Comparison of ENCODE assay signal across 22 cellular contexts in genomic region chr5:128350705-128351104, GRCh38.
A peak's percentile ranks its signal among the peaks of the same experiment; 100 is the strongest.
DNase-seq lines count a peak whose midpoint lies in the region; ATAC-seq, FAIRE-seq and TF ChIP-seq lines count a peak whose summit lies in the region.
"Had no signal": no experiment of that assay in that cellular context is flagged by ENCODE, and none has a peak within 500 bp of the region (broad histone marks: within the 10 kb centered on the region; RNA-seq: fewer than 3 reads in every experiment).

No MANE protein-coding gene starts in this region.

- ATAC-seq in A549 (peak; percentile 30 to 54; a peak in 3 of 6 replicates), WTC11 (peak; percentile 46; the same call in 1 of the 2 replicates), HG03378 (IDR thresholded peaks at IDR 0.05; ENCODE audit: unreplicated experiment) (no peak)
- ATAC-seq: GM12878, Right ventricle myocardium inferior, T-helper 17 cell had no signal

- H3K36me3 Mint-ChIP-seq in WTC11, result peaks cover 12% of the 10 kb centered on the region

- TF ChIP-seq RAD21 in A549 (conservative IDR thresholded peaks at IDR 0.05 in 1 of 2, IDR thresholded peaks at IDR 0.05 in 1 of 2), result no peak

- no peaks in the 10 kb centered on the region for H3K36me3 ChIP-seq in GM06990 (ENCODE audit: control insufficient read depth, insufficient read depth, low read length)
- H3K36me3 ChIP-seq: BE2C, SJSA1 had no signal

- no peak for FAIRE-seq in A549 (lab: Jason Lieb, UNC)
- FAIRE-seq: GM12878, RCC 7860 had no signal

- H3K27me3 ChIP-seq in GM06990 (replicated peaks; ENCODE audit: control insufficient read depth, insufficient read depth, low read length), result no peaks in the 10 kb centered on the region
- H3K27me3 ChIP-seq: BE2C, SJSA1 had no signal

- CTCF ChIA-PET in A549 (lab: Yijun Ruan, JAX) (interaction anchor here (1.6 kb wide), 1 partner anchor 71 kb away, joined by 3 read pairs; no protein-coding TSS in a partner anchor), WTC11 (lab: Charles Lee) (no interaction called here)

- H3K4me3 ChIP-seq in A549, result no peak overlapping the region
- no peak overlapping the region for H3K4me3 ChIP-seq in GM06990 (replicated peaks; ENCODE audit: low read depth, low read length)
- H3K4me3 ChIP-seq: GM12878, HAP-1, SJSA1 had no signal

- H3K4me3 Mint-ChIP-seq in WTC11, result no peak overlapping the region
- H3K4me3 Mint-ChIP-seq: CD4-positive, alpha-beta T cell; T-helper 17 cell had no signal

- no peaks in the 10 kb centered on the region for H3K27me3 Mint-ChIP-seq in WTC11 (ENCODE audit: low read depth)
- H3K27me3 Mint-ChIP-seq: CD4-positive, alpha-beta T cell; T-helper 17 cell had no signal

- H3K27ac ChIP-seq in A549, result no peak overlapping the region
- H3K27ac ChIP-seq: KMS-11, SJSA1 had no signal

- POLR2A ChIA-PET in A549 (lab: Yijun Ruan, JAX) (no interaction called here), WTC11 (lab: Charles Lee) (no interaction called here)

- TF ChIP-seq POLR2A in A549 (IDR thresholded peaks at IDR 0.05; ENCODE audit: low read length), result no peak

- TF ChIP-seq EP300 in A549 (IDR thresholded peaks at IDR 0.05), result no peak

- WGBS in A549 (ENCODE audit: missing lambda C conversion rate), result 81% methylated on average over 5 of the region's 5 CpGs

- H3K4me1 Mint-ChIP-seq in WTC11, result peaks cover 10% of the 10 kb centered on the region
- H3K4me1 Mint-ChIP-seq: T-helper 17 cell had no signal

- H3K9me3 ChIP-seq in A549, result no peaks in the 10 kb centered on the region
- H3K9me3 ChIP-seq: BE2C, HAP-1, SJSA1 had no signal

- H3K27ac Mint-ChIP-seq in WTC11, result no peak overlapping the region
- H3K27ac Mint-ChIP-seq: CD4-positive, alpha-beta T cell; T-helper 17 cell had no signal

- DNase-seq in A549 (ENCODE audit: low read depth in 1 of 2, low spot score in 1 of 2), result no peak
- DNase-seq in GM06990 (ENCODE audit: extremely low read depth, insufficient read length), result no peak
- DNase-seq in NCI-H146 treated with DMSO at 0.1 percent for 48 hours (lab: John Stamatoyannopoulos, UW; ENCODE audit: unreplicated experiment), result peak; percentile 14
- no peak for DNase-seq in WTC11 (ENCODE audit: low spot score)
- DNase-seq in NOMO-1 treated with dmso at 0.1 percent for 144 hours (lab: John Stamatoyannopoulos, UW; ENCODE audit: unreplicated experiment), result no peak
- no peak for DNase-seq in NCI-H2107 (lab: John Stamatoyannopoulos, UW)
- DNase-seq: BE2C; CD4-positive, alpha-beta T cell; COR-L47; DMS79; NCI-H1417; NCI-H748 treated with DMSO at 0.1 percent for 48 hours; OCI-M1; SW 1271; T-helper 17 cell had no signal

- TF ChIP-seq CTCF in A549 (IDR thresholded peaks at IDR 0.05), result no peak
- peak; percentile 9 for TF ChIP-seq CTCF in GM06990 (IDR thresholded peaks at IDR 0.05; ENCODE audit: insufficient read depth, low read length, poor library complexity, severe bottlenecking)
- TF ChIP-seq CTCF in WTC11 (IDR thresholded peaks at IDR 0.05), result no peak

- H3K9me3 Mint-ChIP-seq in WTC11, result no peaks in the 10 kb centered on the region
- H3K9me3 Mint-ChIP-seq: CD4-positive, alpha-beta T cell had no signal

- H3K4me1 ChIP-seq in A549, result peaks cover 9% of the 10 kb centered on the region
- H3K4me1 ChIP-seq: BE2C, HAP-1, SJSA1 had no signal

- H3K4me2 ChIP-seq in A549, result no peak overlapping the region
- H3K4me2 ChIP-seq: KMS-11 had no signal

TF ChIP-seq in A549, 52 proteins besides CTCF, POLR2A, EP300 and RAD21:
- TF ChIP-seq ZC3H11A (IDR thresholded peaks at IDR 0.05) (no peak), MAX (IDR thresholded peaks at IDR 0.05) (no peak), HDAC2 (IDR thresholded peaks at IDR 0.05) (no peak), ZNF302 (CRISPR knock-in tag; IDR thresholded peaks at IDR 0.05) (no peak), NPAS2 (CRISPR knock-in tag; IDR thresholded peaks at IDR 0.05; ENCODE audit: borderline replicate concordance) (no peak), JUNB (IDR thresholded peaks at IDR 0.05) (no peak), RCOR1 (IDR thresholded peaks at IDR 0.05; ENCODE audit: low read depth, low read length) (no peak), ELK1 (IDR thresholded peaks at IDR 0.05; ENCODE audit: low read depth, low read length) (no peak), CHD4 (IDR thresholded peaks at IDR 0.05; ENCODE audit: borderline replicate concordance) (no peak), BHLHE40 (IDR thresholded peaks at IDR 0.05; ENCODE audit: low read depth, low read length) (no peak), MAZ (IDR thresholded peaks at IDR 0.05; ENCODE audit: borderline replicate concordance, low read depth, low read length) (no peak), CEBPB (IDR thresholded peaks at IDR 0.05) (no peak), RARB (CRISPR knock-in tag; IDR thresholded peaks at IDR 0.05) (no peak), RFX5 (IDR thresholded peaks at IDR 0.05) (no peak), CBX8 (IDR thresholded peaks at IDR 0.05) (no peak), ZSCAN20 (CRISPR knock-in tag; IDR thresholded peaks at IDR 0.05) (no peak), TP53 (CRISPR knock-in tag; IDR thresholded peaks at IDR 0.05) (no peak), BCL3 (IDR thresholded peaks at IDR 0.05) (no peak), NFE2L2 (conservative IDR thresholded peaks at IDR 0.05; ENCODE audit: low read length) (no peak)

TF ChIP-seq in WTC11, 78 proteins besides CTCF, POLR2A, EP300 and RAD21 (continues in another document):
- no peak for TF ChIP-seq MLX (CRISPR knock-in tag; IDR thresholded peaks at IDR 0.05)
- no peak for TF ChIP-seq ZNF671 (CRISPR knock-in tag; IDR thresholded peaks at IDR 0.05)
- TF ChIP-seq PREB (CRISPR knock-in tag; IDR thresholded peaks at IDR 0.05; ENCODE audit: borderline replicate concordance), result no peak
- TF ChIP-seq ZNF416 (CRISPR knock-in tag; IDR thresholded peaks at IDR 0.05), result no peak
- no peak for TF ChIP-seq OVOL2 (CRISPR knock-in tag; IDR thresholded peaks at IDR 0.05; ENCODE audit: borderline replicate concordance)
- TF ChIP-seq ZNF532 (CRISPR knock-in tag; IDR thresholded peaks at IDR 0.05; ENCODE audit: borderline replicate concordance), result no peak
- TF ChIP-seq ZNF425 (CRISPR knock-in tag; conservative IDR thresholded peaks at IDR 0.05), result no peak
- no peak for TF ChIP-seq SMAD4 (CRISPR knock-in tag; IDR thresholded peaks at IDR 0.05)
- TF ChIP-seq ZNF263 (CRISPR knock-in tag; IDR thresholded peaks at IDR 0.05; ENCODE audit: low read depth), result no peak
